ENCODE assay signal across 21 cellular contexts in genomic region chr10:299969-300368, GRCh38.
A peak's percentile ranks its signal among the peaks of the same experiment; 100 is the strongest.
DNase-seq lines count a peak whose midpoint lies in the region; ATAC-seq and TF ChIP-seq lines count a peak whose summit lies in the region.
"Had no signal": no experiment of that assay in that cellular context is flagged by ENCODE, and none has a peak within 500 bp of the region (broad histone marks: within the 10 kb centered on the region; RNA-seq: fewer than 3 reads in every experiment).

No MANE protein-coding gene starts in this region.

- H3K27me3 Mint-ChIP-seq in H9 (ENCODE audit: low read depth) = no peaks in the 10 kb centered on the region
- H3K27me3 Mint-ChIP-seq: CD4-positive, CD25-positive, alpha-beta regulatory T cell; effector memory CD8-positive, alpha-beta T cell had no signal

- no peak overlapping the region for H3K9ac ChIP-seq in OCI-LY3 (ENCODE audit: low read length)
- no peak overlapping the region for H3K9ac ChIP-seq in H9 (ENCODE audit: extremely low read depth, insufficient read length, low read length)

- H4K20me1 ChIP-seq in OCI-LY3 (ENCODE audit: insufficient read depth, low read length) (no peaks in the 10 kb centered on the region), H9 (ENCODE audit: control insufficient read depth, insufficient read depth, insufficient read length) (no peaks in the 10 kb centered on the region)

- H3K23me2 ChIP-seq in H9 (ENCODE audit: insufficient read length, low read depth, low read length, poor library complexity, severe bottlenecking) = no peaks in the 10 kb centered on the region

- H3K27ac ChIP-seq in OCI-LY3 (ENCODE audit: low read length) (no peak overlapping the region), H9 (ENCODE audit: insufficient read length, low read depth, low read length) (no peak overlapping the region)
- H3K27ac ChIP-seq: thoracic aorta had no signal

- H3K4me3 Mint-ChIP-seq in H9 = no peak overlapping the region
- H3K4me3 Mint-ChIP-seq: activated T-cell treated with anti-CD3 and anti-CD28 coated beads, Interleukin-2, amount 50 U/mL, for 4 hours; CD4-positive, CD25-positive, alpha-beta regulatory T cell; effector memory CD8-positive, alpha-beta T cell; T-helper 1 cell treated with Interleukin-12 subunit alpha and Interleukin-12 subunit beta and Interleukin-4 antibody, amounts not matched to agents 30 μg/mL and 1 μg/mL, for 36 hours had no signal

- H2BK15ac ChIP-seq in H9 (ENCODE audit: low read depth, low read length) = no peak overlapping the region

- no peak overlapping the region for H4K8ac ChIP-seq in H9 (replicated peaks; ENCODE audit: insufficient read length, low read depth, low read length)

- H3K23ac ChIP-seq in H9 (ENCODE audit: insufficient read length, low read depth, low read length) = no peak overlapping the region

- no peaks in the 10 kb centered on the region for H3K79me2 ChIP-seq in OCI-LY3 (ENCODE audit: low read length)
- H3K79me2 ChIP-seq in H9 (ENCODE audit: insufficient read depth, low read length) = no peaks in the 10 kb centered on the region

- DNase-seq in SKM-1 (lab: John Stamatoyannopoulos, UW; ENCODE audit: unreplicated experiment) (no peak), H9 (no peak), RPMI8226 (no peak)
- DNase-seq in activated naive CD4-positive, alpha-beta T cell treated with anti-CD3 and anti-CD28 coated beads, Interleukin-2, amount 50 U/mL, for 72 hours (ENCODE audit: low spot score in 2 of 2) = no peak
- DNase-seq: activated naive CD4-positive, alpha-beta T cell treated with anti-CD3 and anti-CD28 coated beads, Interleukin-2, amount 50 U/mL, for 16 hours; activated T-cell treated with anti-CD3 and anti-CD28 coated beads, Interleukin-2, amount 50 U/mL, for 4 hours; CD4-positive, CD25-positive, alpha-beta regulatory T cell; DMS153; effector memory CD8-positive, alpha-beta T cell; NCI-H1417; NCI-H524; nucleus accumbens; SIG-M5; stimulated activated CD4-positive, alpha-beta T cell treated with anti-CD3 and anti-CD28 coated beads, Interleukin-12 subunit alpha, Interleukin-12 subunit beta, amount 100 ng/mL, for 4 hours had no signal

- no peak overlapping the region for H2AK5ac ChIP-seq in H9 (ENCODE audit: insufficient read length, low read length)

- H3K4me1 ChIP-seq in OCI-LY3 (ENCODE audit: low read length) (peaks cover 17% of the 10 kb centered on the region), H9 (ENCODE audit: insufficient read depth, low read length) (no peaks in the 10 kb centered on the region)

- H4K5ac ChIP-seq in H9 (ENCODE audit: insufficient read length, low read depth, low read length) = no peak overlapping the region

- H3K4me2 ChIP-seq in OCI-LY3 (ENCODE audit: low read length) (peak overlapping the region; percentile 70), H9 (ENCODE audit: insufficient read depth, insufficient read length, low read length) (no peak overlapping the region)

- H2AFZ ChIP-seq in OCI-LY3 (ENCODE audit: low read depth, low read length) (no peak overlapping the region), H9 (ENCODE audit: low read length) (no peak overlapping the region)

- H3K79me1 ChIP-seq in H9 (ENCODE audit: insufficient read depth, low read depth, low read length, poor library complexity, severe bottlenecking) = no peaks in the 10 kb centered on the region

- no peak overlapping the region for H2BK5ac ChIP-seq in H9 (ENCODE audit: insufficient read length, low read length)

- no peak overlapping the region for H3K27ac Mint-ChIP-seq in H9
- H3K27ac Mint-ChIP-seq in activated naive CD4-positive, alpha-beta T cell treated with anti-CD3 and anti-CD28 coated beads, Interleukin-2, amount 50 U/mL, for 72 hours = no peak overlapping the region
- H3K27ac Mint-ChIP-seq: CD4-positive, CD25-positive, alpha-beta regulatory T cell; effector memory CD8-positive, alpha-beta T cell; T-helper 1 cell treated with Interleukin-12 subunit alpha and Interleukin-12 subunit beta and Interleukin-4 antibody, amounts not matched to agents 30 μg/mL and 1 μg/mL, for 36 hours had no signal

- H3K9me3 ChIP-seq in OCI-LY3 (ENCODE audit: insufficient read depth, low read length) = no peaks in the 10 kb centered on the region
- H3K9me3 ChIP-seq in H9 (ENCODE audit: control insufficient read depth, low read depth, low read length) = no peaks in the 10 kb centered on the region
- H3K9me3 ChIP-seq: thoracic aorta had no signal

- no CpG with 5 or more reads among the region's 7 CpGs for WGBS in H9 (ENCODE audit: extremely low coverage, insufficient read length, low lambda C conversion rate)

- no peaks in the 10 kb centered on the region for H3K4me1 Mint-ChIP-seq in H9
- H3K4me1 Mint-ChIP-seq: CD4-positive, CD25-positive, alpha-beta regulatory T cell had no signal

- no peak overlapping the region for H3T11ph ChIP-seq in H9 (ENCODE audit: low read length)

- H3K4me3 ChIP-seq in GM08714 (ENCODE audit: low read length) = peak overlapping the region; percentile 51; the same call in 1 of the 2 replicates
- peak overlapping the region; percentile 56 for H3K4me3 ChIP-seq in OCI-LY3 (ENCODE audit: low read length)
- H3K4me3 ChIP-seq: thoracic aorta had no signal

- peaks cover 0 to 9% (median 7%) of the 10 kb centered on the region in 3 experiments; a peak in 3 of 7 replicates for H3K36me3 Mint-ChIP-seq in H9 (ENCODE audit: insufficient read depth in 1 of 3, low read depth in 3 of 3)
- no peaks in the 10 kb centered on the region for H3K36me3 Mint-ChIP-seq in activated naive CD4-positive, alpha-beta T cell treated with anti-CD3 and anti-CD28 coated beads, Interleukin-2, amount 50 U/mL, for 72 hours

- ATAC-seq in GM19438 (IDR thresholded peaks at IDR 0.05; ENCODE audit: low read depth, unreplicated experiment) (peak; percentile 65), HG02870 (IDR thresholded peaks at IDR 0.05; ENCODE audit: unreplicated experiment) (peak; percentile 66)
- ATAC-seq in activated naive CD4-positive, alpha-beta T cell treated with anti-CD3 and anti-CD28 coated beads, Interleukin-2, amount 50 U/mL, for 72 hours = no peak
- ATAC-seq: activated T-cell treated with anti-CD3 and anti-CD28 coated beads, Interleukin-2, amount 50 U/mL, for 4 hours; effector memory CD8-positive, alpha-beta T cell; HepG2 had no signal

- no peaks in the 10 kb centered on the region for H3K27me3 ChIP-seq in OCI-LY3 (ENCODE audit: low read depth, low read length)
- H3K27me3 ChIP-seq in H9 (ENCODE audit: insufficient read depth, low read length) = no peaks in the 10 kb centered on the region; the same call in 1 of the 2 replicates

- H4K91ac ChIP-seq in H9 (ENCODE audit: insufficient read length, low read depth, low read length) = no peak overlapping the region

- H3K9me3 Mint-ChIP-seq in H9 = peaks cover 0 to 2% of the 10 kb centered on the region in 2 experiments; a peak in 1 of 5 replicates
- H3K9me3 Mint-ChIP-seq in activated naive CD4-positive, alpha-beta T cell treated with anti-CD3 and anti-CD28 coated beads, Interleukin-2, amount 50 U/mL, for 72 hours = peaks cover 0 to 3% of the 10 kb centered on the region in 2 donors
- H3K9me3 Mint-ChIP-seq: activated T-cell treated with anti-CD3 and anti-CD28 coated beads, Interleukin-2, amount 50 U/mL, for 4 hours; effector memory CD8-positive, alpha-beta T cell; T-helper 1 cell treated with Interleukin-12 subunit alpha and Interleukin-12 subunit beta and Interleukin-4 antibody, amounts not matched to agents 30 μg/mL and 1 μg/mL, for 36 hours had no signal

- H2BK120ac ChIP-seq in H9 (ENCODE audit: low read depth, low read length, poor library complexity, severe bottlenecking) = no peak overlapping the region

- no peak overlapping the region for H3K56ac ChIP-seq in H9 (ENCODE audit: insufficient read length, low read depth, low read length)

- no peaks in the 10 kb centered on the region for H3K36me3 ChIP-seq in OCI-LY3 (replicated peaks; ENCODE audit: low read depth, low read length)

- no peak overlapping the region for H3K4ac ChIP-seq in H9 (ENCODE audit: low read depth, low read length)

- no peak overlapping the region for H3K18ac ChIP-seq in H9 (ENCODE audit: insufficient read length, low read depth, low read length)

- H3K14ac ChIP-seq in H9 (ENCODE audit: insufficient read depth, low read length) = no peak overlapping the region

- no peak for TF ChIP-seq CTCF in OCI-LY3 (IDR thresholded peaks at IDR 0.05; ENCODE audit: low read depth, low read length)
- TF ChIP-seq CTCF in H9 (conservative IDR thresholded peaks at IDR 0.05) = no peak

- H2BK12ac ChIP-seq in H9 (ENCODE audit: insufficient read length, low read depth, low read length) = no peak overlapping the region

- no peak overlapping the region for H2BK20ac ChIP-seq in H9 (ENCODE audit: low read depth, low read length, poor library complexity, severe bottlenecking)

Comparison
In these comparisons a context has a peak if more than half of its experiments do, and no peak if none do; other contexts are left out.
1. ATAC-seq: peak in GM19438 (single experiment) and HG02870 (single experiment); none in activated naive CD4-positive, alpha-beta T cell treated with anti-CD3 and anti-CD28 coated beads, Interleukin-2, amount 50 U/mL, for 72 hours (0 of 2).